ENCODE assay signal across 19 cellular contexts in the genomic region with DNA sequence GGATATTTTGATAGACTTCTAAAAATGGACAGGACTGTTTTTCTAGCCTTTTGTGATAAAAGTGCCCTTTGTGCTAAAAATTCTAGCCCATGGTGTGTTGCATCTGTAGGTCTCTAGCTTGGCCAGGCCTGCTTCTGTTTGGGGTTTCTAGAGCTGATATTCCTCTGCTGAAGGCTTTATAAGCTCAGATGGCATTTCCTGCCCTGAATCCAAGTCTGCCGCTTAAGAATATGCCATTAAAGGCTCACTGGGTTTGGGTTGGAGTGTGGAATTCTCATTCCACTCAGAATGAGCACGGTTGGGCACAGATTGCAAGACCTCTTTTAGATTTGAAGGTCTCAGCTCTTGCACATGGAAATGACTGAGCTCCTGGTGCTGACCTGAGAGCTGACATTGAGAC. TPM values are rescaled to one million over a fixed set of nuclear protein-coding genes. Genes with fewer than 3 reads are reported as not detected.
DNase-seq lines count a peak whose midpoint lies in the region; ATAC-seq, FAIRE-seq and TF ChIP-seq lines count a peak whose summit lies in the region.
"Had no signal": no experiment of that assay in that cellular context is flagged by ENCODE, and none has a peak within 500 bp of the region (broad histone marks: within the 10 kb centered on the region; RNA-seq: fewer than 3 reads in every experiment).

No MANE protein-coding gene starts in this region.

- H3K14ac ChIP-seq in H1 (ENCODE audit: insufficient read length), result no peak overlapping the region

- no peak overlapping the region for H2BK12ac ChIP-seq in H1 (ENCODE audit: low read depth, low read length)

- no peaks in the 10 kb centered on the region for H3K36me3 Mint-ChIP-seq in activated T-helper 17 cell treated with anti-CD3 and anti-CD28 coated beads, Interleukin-2, amount 50 U/mL, for 72 hours (ENCODE audit: low read depth)
- peaks cover 7% of the 10 kb centered on the region for H3K36me3 Mint-ChIP-seq in mesothelial cell of epicardium
- H3K36me3 Mint-ChIP-seq: CD4-positive, CD25-positive, alpha-beta regulatory T cell; IgD-negative memory B cell had no signal

- H3K4me1 ChIP-seq in H1 (replicated peaks in 1 of 4; ENCODE audit: control insufficient read depth in 3 of 4, insufficient read depth in 4 of 4, low read length in 3 of 4) (no peaks in the 10 kb centered on the region), smooth muscle cell (ENCODE audit: low read depth) (no peaks in the 10 kb centered on the region), SJCRH30 (peaks cover 13% of the 10 kb centered on the region)

- H3K4me3 Mint-ChIP-seq in activated T-helper 17 cell treated with anti-CD3 and anti-CD28 coated beads, Interleukin-2, amount 50 U/mL, for 72 hours, result no peak overlapping the region
- H3K4me3 Mint-ChIP-seq in mesothelial cell of epicardium, result no peak overlapping the region
- H3K4me3 Mint-ChIP-seq: CD4-positive, CD25-positive, alpha-beta regulatory T cell; IgD-negative memory B cell had no signal

- no peaks in the 10 kb centered on the region for H3K79me1 ChIP-seq in H1 (ENCODE audit: low read depth, low read length)

- H3K56ac ChIP-seq in H1 (replicated peaks; ENCODE audit: insufficient read length, low read depth, low read length), result no peak overlapping the region

- H2AK5ac ChIP-seq in H1 (ENCODE audit: low read depth, low read length), result no peak overlapping the region

- no peak for TF ChIP-seq RAD21 in H1 (IDR thresholded peaks at IDR 0.05 in 1 of 2, conservative IDR thresholded peaks at IDR 0.05 in 1 of 2; ENCODE audit: low read depth in 2 of 2, low read length in 2 of 2)

- H3K36me3 ChIP-seq in H1 (ENCODE audit: control insufficient read depth in 2 of 4, insufficient read depth in 4 of 4, low read length in 3 of 4) (no peaks in the 10 kb centered on the region), smooth muscle cell (ENCODE audit: low read depth) (no peaks in the 10 kb centered on the region), SJCRH30 (no peaks in the 10 kb centered on the region)

- no peak overlapping the region for H3K4me2 ChIP-seq in H1 (ENCODE audit: insufficient read depth in 1 of 2, low read depth in 2 of 2, low read length in 2 of 2)
- peak overlapping the region; percentile 16 for H3K4me2 ChIP-seq in smooth muscle cell

- H3K27me3 Mint-ChIP-seq in activated T-helper 17 cell treated with anti-CD3 and anti-CD28 coated beads, Interleukin-2, amount 50 U/mL, for 72 hours, result no peaks in the 10 kb centered on the region
- H3K27me3 Mint-ChIP-seq in mesothelial cell of epicardium (ENCODE audit: low read depth), result no peaks in the 10 kb centered on the region
- H3K27me3 Mint-ChIP-seq: IgD-negative memory B cell had no signal

- no peak overlapping the region for H3K4me3 ChIP-seq in H1 (ENCODE audit: extremely low read depth in 1 of 4, insufficient read depth in 2 of 4, low read depth in 3 of 4, low read length in 4 of 4)
- H3K4me3 ChIP-seq in smooth muscle cell, result no peak overlapping the region
- no peak overlapping the region for H3K4me3 ChIP-seq in SJCRH30

- H3K4me1 Mint-ChIP-seq in activated T-helper 17 cell treated with anti-CD3 and anti-CD28 coated beads, Interleukin-2, amount 50 U/mL, for 72 hours, result no peaks in the 10 kb centered on the region
- H3K4me1 Mint-ChIP-seq in mesothelial cell of epicardium, result peaks cover 7% of the 10 kb centered on the region
- H3K4me1 Mint-ChIP-seq: IgD-negative memory B cell had no signal

- H2BK15ac ChIP-seq in H1 (ENCODE audit: low read length), result 0 out of 2 replicates have a peak overlapping the region, but pooled peaks have one; percentile 12

- WGBS in H1 (ENCODE audit: extremely low coverage in 1 of 2, insufficient coverage in 1 of 2, insufficient read length in 1 of 2, insufficient replicate concordance in 2 of 2, low coverage in 1 of 2, low lambda C conversion rate in 2 of 2, missing lambda C conversion rate in 1 of 2), 2 experiments, result 94% methylated on average over 2 of the region's 2 CpGs; no CpG with 5 or more reads in 1 of the 2 experiments
- WGBS in smooth muscle cell (ENCODE audit: low lambda C conversion rate), result 33% methylated on average over 2 of the region's 2 CpGs

- DNase-seq in EH (ENCODE audit: low read depth) (peak; percentile 57), H1 (ENCODE audit: low read depth in 1 of 2, low spot score in 2 of 2) (no peak), smooth muscle cell (lab: John Stamatoyannopoulos, UW; ENCODE audit: unreplicated experiment) (no peak), SJCRH30 (no peak), mesothelial cell of epicardium (ENCODE audit: low spot score in 2 of 2, unreplicated experiment in 2 of 2) (no peak), RWPE1 (ENCODE audit: low spot score) (no peak)
- DNase-seq: CD4-positive, CD25-positive, alpha-beta regulatory T cell; DMS79; MV-4-11; NCI-H1694; NCI-H2081; NCI-H2171 treated with DMSO at 0.1 percent for 48 hours; NCI-H524 treated with DMSO at 0.1 percent for 48 hours; NCI-H82; OCI-M1; Right ventricle myocardium superior had no signal

- H2BK5ac ChIP-seq in H1 (ENCODE audit: low read depth, low read length), result no peak overlapping the region

- no peaks in the 10 kb centered on the region for H3K23me2 ChIP-seq in H1 (ENCODE audit: low read depth, low read length)

- TF ChIP-seq CTCF in H1 (IDR thresholded peaks at IDR 0.05; ENCODE audit: control extremely low read depth in 1 of 3, insufficient read depth in 1 of 3, low read depth in 1 of 3, low read length in 3 of 3) (no peak), smooth muscle cell (IDR thresholded peaks at IDR 0.05; ENCODE audit: borderline replicate concordance, insufficient read depth, poor library complexity, severe bottlenecking) (no peak), mesothelial cell of epicardium (IDR thresholded peaks at IDR 0.05; ENCODE audit: unreplicated experiment) (no peak), RWPE1 (conservative IDR thresholded peaks at IDR 0.05; ENCODE audit: low read depth) (no peak)

- H3K79me2 ChIP-seq in H1 (ENCODE audit: control insufficient read depth in 1 of 2, insufficient read depth in 2 of 2, low read length in 2 of 2) (no peaks in the 10 kb centered on the region), smooth muscle cell (ENCODE audit: low read depth) (no peaks in the 10 kb centered on the region)

- H3K9me3 ChIP-seq in H1 (ENCODE audit: insufficient read depth in 2 of 2, low read depth in 1 of 2, low read length in 1 of 2), result no peaks in the 10 kb centered on the region
- no peaks in the 10 kb centered on the region for H3K9me3 ChIP-seq in smooth muscle cell (replicated peaks; ENCODE audit: low read depth)
- H3K9me3 ChIP-seq in SJCRH30 (replicated peaks), result no peaks in the 10 kb centered on the region

- H2AFZ ChIP-seq in H1 (ENCODE audit: low read length) (no peak overlapping the region), smooth muscle cell (ENCODE audit: low read depth) (peak overlapping the region; percentile 63)

- H3K27me3 ChIP-seq in H1 (replicated peaks in 1 of 4; ENCODE audit: control insufficient read depth in 3 of 4, extremely low read depth in 1 of 4, insufficient read depth in 3 of 4, low read length in 3 of 4), result no peaks in the 10 kb centered on the region
- H3K27me3 ChIP-seq in smooth muscle cell (ENCODE audit: low read depth), result no peaks in the 10 kb centered on the region
- no peaks in the 10 kb centered on the region; the same call in 1 of the 2 replicates for H3K27me3 ChIP-seq in SJCRH30

- H4K8ac ChIP-seq in H1 (ENCODE audit: extremely low read depth, insufficient read depth, low read length), result no peak overlapping the region

- no peak for ATAC-seq in activated T-helper 17 cell treated with anti-CD3 and anti-CD28 coated beads, Interleukin-2, amount 50 U/mL, for 72 hours (replicated peaks)
- ATAC-seq: HCT116 had no signal

- POLR2A ChIA-PET in H1 (lab: Charles Lee; ENCODE audit: partially characterized antibody) (no interaction called here), RWPE1 (lab: Yijun Ruan, JAX; ENCODE audit: low non-redundant PET) (no interaction called here)

- no peak overlapping the region for H4K91ac ChIP-seq in H1 (replicated peaks; ENCODE audit: insufficient read length, low read length)

- no peaks in the 10 kb centered on the region for H4K20me1 ChIP-seq in H1 (replicated peaks in 1 of 2; ENCODE audit: control insufficient read depth in 1 of 2, insufficient read depth in 2 of 2, low read length in 2 of 2)
- H4K20me1 ChIP-seq in smooth muscle cell (ENCODE audit: low read depth), result no peaks in the 10 kb centered on the region

- no peak overlapping the region for H2BK120ac ChIP-seq in H1 (replicated peaks; ENCODE audit: low read depth, low read length)

- H3F3A ChIP-seq in smooth muscle cell (ENCODE audit: low read depth), result peaks cover 6% of the 10 kb centered on the region

- CTCF ChIA-PET in H1 (lab: Charles Lee; ENCODE audit: partially characterized antibody) (interaction anchor here (0.8 to 1.2 kb wide), 2 partner anchors 13 to 14 kb away, joined by 3 read pairs; no protein-coding TSS in a partner anchor), RWPE1 (lab: Yijun Ruan, JAX) (interaction anchor here (0.6 kb wide), 1 partner anchor 382 kb away, joined by 3 read pairs; no protein-coding TSS in a partner anchor)

- no peak overlapping the region for H3K4ac ChIP-seq in H1 (replicated peaks; ENCODE audit: insufficient read length, low read depth, low read length)

- H3K9ac ChIP-seq in H1 (replicated peaks in 1 of 4; ENCODE audit: extremely low read depth in 1 of 4, low read depth in 3 of 4, low read length in 3 of 4) (no peak overlapping the region), smooth muscle cell (ENCODE audit: low read depth) (no peak overlapping the region)

- H3K23ac ChIP-seq in H1 (ENCODE audit: insufficient read length), result no peak overlapping the region

- H3K18ac ChIP-seq in H1 (ENCODE audit: extremely low read depth, low read length), result no peak overlapping the region

- TF ChIP-seq EP300 in H1 (IDR thresholded peaks at IDR 0.05; ENCODE audit: borderline replicate concordance in 1 of 2, low read depth in 2 of 2, low read length in 2 of 2), result no peak

- FAIRE-seq in H1 (lab: Jason Lieb, UNC), result no peak

- no peak overlapping the region for H4K5ac ChIP-seq in H1 (ENCODE audit: insufficient read length, low read depth, low read length)

- peak overlapping the region; percentile 63 for H3K27ac Mint-ChIP-seq in activated T-helper 17 cell treated with anti-CD3 and anti-CD28 coated beads, Interleukin-2, amount 50 U/mL, for 72 hours
- no peak overlapping the region for H3K27ac Mint-ChIP-seq in mesothelial cell of epicardium

- H3K9me3 Mint-ChIP-seq in activated T-helper 17 cell treated with anti-CD3 and anti-CD28 coated beads, Interleukin-2, amount 50 U/mL, for 72 hours, result no peaks in the 10 kb centered on the region
- peaks cover 9% of the 10 kb centered on the region for H3K9me3 Mint-ChIP-seq in mesothelial cell of epicardium

- no peak overlapping the region for H2BK20ac ChIP-seq in H1 (ENCODE audit: low read length)

- H3K27ac ChIP-seq in H1 (ENCODE audit: low read depth, low read length), result no peak overlapping the region
- peak overlapping the region; percentile 82 for H3K27ac ChIP-seq in smooth muscle cell (ENCODE audit: low read depth)
- H3K27ac ChIP-seq in SJCRH30, result no peak overlapping the region
- H3K27ac ChIP-seq in RWPE1, result no peak overlapping the region

- no peak for TF ChIP-seq POLR2A in H1 (IDR thresholded peaks at IDR 0.05; ENCODE audit: control extremely low read depth in 1 of 2, low read depth in 2 of 2, low read length in 2 of 2)

RNA-seq across cellular contexts. Expression of gene IGFBP3, which starts 49.4 kb away (rescaled TPM):
- total RNA-seq in activated T-helper 17 cell treated with anti-CD3 and anti-CD28 coated beads, Interleukin-2, amount 50 U/mL, for 72 hours, result 1 to 10 TPM; 2.6 to 3.6 TPM
- 5.5 and 7.1 TPM in 2 replicates for total RNA-seq in H1 (2021; fragmentation: NEBNext Ultra II Directional; extraction: Animal tissue kit (Norgen Biotek cat#: 25700))
- 12.1 TPM in 2 replicates for polyA plus RNA-seq in H1 (2011; rRNA removed)
- 11.9 TPM for polyA plus RNA-seq in H1 (2011; cell fraction: cytosol; rRNA removed)
- polyA plus RNA-seq in H1 (2011; cell fraction: nucleus; rRNA removed), result 9.8 TPM
- polyA plus RNA-seq in H1 (2012, experiment 1 of 2), result 8.9 to 10.8 TPM (median 9.8 TPM) in 4 replicates
- 11.2 TPM for polyA plus RNA-seq in H1 (2012, experiment 2 of 2)
- polyA plus RNA-seq in H1 (2013, experiment 1 of 2), result 7.7 TPM
- 9.2 TPM for polyA plus RNA-seq in H1 (2013, experiment 2 of 2)
- polyA minus RNA-seq in H1 (2011; rRNA and poly(A)+ RNA removed), result 4.7 and 6.3 TPM in 2 replicates
- polyA minus RNA-seq in H1 (2011; cell fraction: cytosol; rRNA and poly(A)+ RNA removed), result 10.3 TPM
- polyA minus RNA-seq in H1 (2011; cell fraction: nucleus; rRNA and poly(A)+ RNA removed), result 16.8 TPM
- total RNA-seq in smooth muscle cell, result 4,025 and 5,098 TPM in 2 replicates
- 1,776 and 1,956 TPM in 2 replicates for polyA plus RNA-seq in smooth muscle cell
- 0.56 TPM in 1 of 2 replicates, not detected in the other for total RNA-seq in SJCRH30 (2014; rRNA removed; shearing (Covaris generic))
- 1,085 to 1,177 TPM (median 1,171 TPM) in 3 replicates for total RNA-seq in mesothelial cell of epicardium

Comparison
In these comparisons a context has a peak if more than half of its experiments do, and no peak if none do; other contexts are left out.
1. RNA of gene IGFBP3, which starts 49.4 kb away (total RNA-seq): 4,025 to 5,098 TPM in smooth muscle cell and 1,085 to 1,177 TPM in mesothelial cell of epicardium; 5.5 to 7.1 TPM in H1, 2.6 to 3.6 TPM in activated T-helper 17 cell treated with anti-CD3 and anti-CD28 coated beads, Interleukin-2, amount 50 U/mL, for 72 hours and 0.56 TPM in SJCRH30; every median in the first group is over 100 times any median in the second.